In the genomic region with DNA sequence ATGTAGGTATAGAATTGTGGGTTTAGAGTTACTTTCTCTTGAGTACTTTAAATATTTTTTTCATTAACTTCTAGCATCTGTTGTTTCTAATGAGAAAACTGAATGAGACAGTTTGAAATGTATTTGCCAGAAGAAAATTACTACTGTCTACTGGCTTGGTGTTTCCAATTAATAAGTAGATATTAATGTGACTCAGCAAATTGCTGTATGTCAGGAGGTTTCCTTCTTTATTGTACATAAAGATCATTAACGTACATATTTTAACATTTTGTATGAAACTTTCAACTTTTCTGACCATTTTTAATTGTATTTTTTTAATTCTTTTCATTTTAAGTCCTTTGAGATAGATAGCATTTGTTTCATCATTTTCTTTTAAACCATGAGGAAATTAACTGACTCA, we compare ENCODE assay signal across 1 cellular context.
A peak's percentile ranks its signal among the peaks of the same experiment; 100 is the strongest.
TF ChIP-seq lines count a peak whose summit lies in the region.

No MANE protein-coding gene starts in this region.

TF ChIP-seq in K562, 482 proteins besides CTCF, POLR2A, EP300 and RAD21:
- TF ChIP-seq, protein P1, sequence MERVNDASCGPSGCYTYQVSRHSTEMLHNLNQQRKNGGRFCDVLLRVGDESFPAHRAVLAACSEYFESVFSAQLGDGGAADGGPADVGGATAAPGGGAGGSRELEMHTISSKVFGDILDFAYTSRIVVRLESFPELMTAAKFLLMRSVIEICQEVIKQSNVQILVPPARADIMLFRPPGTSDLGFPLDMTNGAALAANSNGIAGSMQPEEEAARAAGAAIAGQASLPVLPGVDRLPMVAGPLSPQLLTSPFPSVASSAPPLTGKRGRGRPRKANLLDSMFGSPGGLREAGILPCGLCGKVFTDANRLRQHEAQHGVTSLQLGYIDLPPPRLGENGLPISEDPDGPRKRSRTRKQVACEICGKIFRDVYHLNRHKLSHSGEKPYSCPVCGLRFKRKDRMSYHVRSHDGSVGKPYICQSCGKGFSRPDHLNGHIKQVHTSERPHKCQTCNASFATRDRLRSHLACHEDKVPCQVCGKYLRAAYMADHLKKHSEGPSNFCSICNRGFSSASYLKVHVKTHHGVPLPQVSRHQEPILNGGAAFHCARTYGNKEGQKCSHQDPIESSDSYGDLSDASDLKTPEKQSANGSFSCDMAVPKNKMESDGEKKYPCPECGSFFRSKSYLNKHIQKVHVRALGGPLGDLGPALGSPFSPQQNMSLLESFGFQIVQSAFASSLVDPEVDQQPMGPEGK (CRISPR knock-in tag; IDR thresholded peaks at IDR 0.05; ENCODE audit: borderline replicate concordance), result no peak
- peak; percentile 50 for TF ChIP-seq C11orf30 (IDR thresholded peaks at IDR 0.05; ENCODE audit: low read depth)
- TF ChIP-seq SUPT5H (IDR thresholded peaks at IDR 0.05), result no peak
- no peak for TF ChIP-seq ZFX (CRISPR knock-in tag; IDR thresholded peaks at IDR 0.05)
- peak; percentile 23; the same call in 1 of the 2 replicates for TF ChIP-seq MAFF (IDR thresholded peaks at IDR 0.05; ENCODE audit: low read length)
- TF ChIP-seq HNRNPLL (IDR thresholded peaks at IDR 0.05; ENCODE audit: low read depth, low read length, poor library complexity, severe bottlenecking), result no peak
- TF ChIP-seq, protein P2, sequence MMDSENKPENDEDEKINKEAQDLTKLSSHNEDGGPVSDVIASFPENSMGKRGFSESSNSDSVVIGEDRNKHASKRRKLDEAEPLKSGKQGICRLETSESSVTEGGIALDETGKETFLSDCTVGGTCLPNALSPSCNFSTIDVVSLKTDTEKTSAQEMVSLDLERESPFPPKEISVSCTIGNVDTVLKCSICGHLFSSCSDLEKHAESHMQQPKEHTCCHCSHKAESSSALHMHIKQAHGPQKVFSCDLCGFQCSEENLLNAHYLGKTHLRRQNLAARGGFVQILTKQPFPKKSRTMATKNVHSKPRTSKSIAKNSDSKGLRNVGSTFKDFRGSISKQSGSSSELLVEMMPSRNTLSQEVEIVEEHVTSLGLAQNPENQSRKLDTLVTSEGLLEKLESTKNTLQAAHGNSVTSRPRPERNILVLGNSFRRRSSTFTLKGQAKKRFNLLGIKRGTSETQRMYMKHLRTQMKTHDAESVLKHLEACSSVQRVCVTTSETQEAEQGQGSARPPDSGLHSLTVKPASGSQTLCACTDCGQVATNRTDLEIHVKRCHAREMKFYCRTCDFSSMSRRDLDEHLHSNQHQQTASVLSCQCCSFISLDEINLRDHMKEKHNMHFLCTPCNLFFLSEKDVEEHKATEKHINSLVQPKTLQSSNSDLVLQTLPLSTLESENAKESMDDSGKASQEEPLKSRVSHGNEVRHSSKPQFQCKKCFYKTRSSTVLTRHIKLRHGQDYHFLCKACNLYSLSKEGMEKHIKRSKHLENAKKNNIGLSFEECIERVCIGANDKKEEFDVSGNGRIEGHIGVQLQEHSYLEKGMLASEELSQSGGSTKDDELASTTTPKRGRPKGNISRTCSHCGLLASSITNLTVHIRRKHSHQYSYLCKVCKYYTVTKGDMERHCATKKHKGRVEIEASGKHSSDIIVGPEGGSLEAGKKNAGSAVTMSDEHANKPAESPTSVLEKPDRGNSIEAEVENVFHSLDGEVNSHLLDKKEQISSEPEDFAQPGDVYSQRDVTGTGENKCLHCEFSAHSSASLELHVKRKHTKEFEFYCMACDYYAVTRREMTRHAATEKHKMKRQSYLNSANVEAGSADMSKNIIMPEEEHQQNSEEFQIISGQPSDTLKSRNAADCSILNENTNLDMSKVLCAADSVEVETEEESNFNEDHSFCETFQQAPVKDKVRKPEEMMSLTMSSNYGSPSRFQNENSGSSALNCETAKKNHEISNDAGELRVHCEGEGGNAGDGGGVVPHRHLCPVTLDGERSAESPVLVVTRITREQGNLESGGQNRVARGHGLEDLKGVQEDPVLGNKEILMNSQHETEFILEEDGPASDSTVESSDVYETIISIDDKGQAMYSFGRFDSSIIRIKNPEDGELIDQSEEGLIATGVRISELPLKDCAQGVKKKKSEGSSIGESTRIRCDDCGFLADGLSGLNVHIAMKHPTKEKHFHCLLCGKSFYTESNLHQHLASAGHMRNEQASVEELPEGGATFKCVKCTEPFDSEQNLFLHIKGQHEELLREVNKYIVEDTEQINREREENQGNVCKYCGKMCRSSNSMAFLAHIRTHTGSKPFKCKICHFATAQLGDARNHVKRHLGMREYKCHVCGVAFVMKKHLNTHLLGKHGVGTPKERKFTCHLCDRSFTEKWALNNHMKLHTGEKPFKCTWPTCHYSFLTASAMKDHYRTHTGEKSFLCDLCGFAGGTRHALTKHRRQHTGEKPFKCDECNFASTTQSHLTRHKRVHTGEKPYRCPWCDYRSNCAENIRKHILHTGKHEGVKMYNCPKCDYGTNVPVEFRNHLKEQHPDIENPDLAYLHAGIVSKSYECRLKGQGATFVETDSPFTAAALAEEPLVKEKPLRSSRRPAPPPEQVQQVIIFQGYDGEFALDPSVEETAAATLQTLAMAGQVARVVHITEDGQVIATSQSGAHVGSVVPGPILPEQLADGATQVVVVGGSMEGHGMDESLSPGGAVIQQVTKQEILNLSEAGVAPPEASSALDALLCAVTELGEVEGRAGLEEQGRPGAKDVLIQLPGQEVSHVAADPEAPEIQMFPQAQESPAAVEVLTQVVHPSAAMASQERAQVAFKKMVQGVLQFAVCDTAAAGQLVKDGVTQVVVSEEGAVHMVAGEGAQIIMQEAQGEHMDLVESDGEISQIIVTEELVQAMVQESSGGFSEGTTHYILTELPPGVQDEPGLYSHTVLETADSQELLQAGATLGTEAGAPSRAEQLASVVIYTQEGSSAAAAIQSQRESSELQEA (IDR thresholded peaks at IDR 0.05; ENCODE audit: low read depth), result no peak
- TF ChIP-seq, protein P3, sequence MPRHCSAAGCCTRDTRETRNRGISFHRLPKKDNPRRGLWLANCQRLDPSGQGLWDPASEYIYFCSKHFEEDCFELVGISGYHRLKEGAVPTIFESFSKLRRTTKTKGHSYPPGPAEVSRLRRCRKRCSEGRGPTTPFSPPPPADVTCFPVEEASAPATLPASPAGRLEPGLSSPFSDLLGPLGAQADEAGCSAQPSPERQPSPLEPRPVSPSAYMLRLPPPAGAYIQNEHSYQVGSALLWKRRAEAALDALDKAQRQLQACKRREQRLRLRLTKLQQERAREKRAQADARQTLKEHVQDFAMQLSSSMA (CRISPR knock-in tag; IDR thresholded peaks at IDR 0.05), result no peak
- TF ChIP-seq, protein P4, sequence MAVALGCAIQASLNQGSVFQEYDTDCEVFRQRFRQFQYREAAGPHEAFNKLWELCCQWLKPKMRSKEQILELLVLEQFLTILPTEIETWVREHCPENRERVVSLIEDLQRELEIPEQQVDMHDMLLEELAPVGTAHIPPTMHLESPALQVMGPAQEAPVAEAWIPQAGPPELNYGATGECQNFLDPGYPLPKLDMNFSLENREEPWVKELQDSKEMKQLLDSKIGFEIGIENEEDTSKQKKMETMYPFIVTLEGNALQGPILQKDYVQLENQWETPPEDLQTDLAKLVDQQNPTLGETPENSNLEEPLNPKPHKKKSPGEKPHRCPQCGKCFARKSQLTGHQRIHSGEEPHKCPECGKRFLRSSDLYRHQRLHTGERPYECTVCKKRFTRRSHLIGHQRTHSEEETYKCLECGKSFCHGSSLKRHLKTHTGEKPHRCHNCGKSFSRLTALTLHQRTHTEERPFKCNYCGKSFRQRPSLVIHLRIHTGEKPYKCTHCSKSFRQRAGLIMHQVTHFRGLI (CRISPR knock-in tag; IDR thresholded peaks at IDR 0.05), result no peak
- no peak for TF ChIP-seq MYBL2 (IDR thresholded peaks at IDR 0.05; ENCODE audit: low read depth)
- TF ChIP-seq MYBL2 (CRISPR knock-in tag; IDR thresholded peaks at IDR 0.05; ENCODE audit: borderline replicate concordance), result no peak
- no peak for TF ChIP-seq RNF2 (IDR thresholded peaks at IDR 0.05)
- TF ChIP-seq ZNF239 (CRISPR knock-in tag; IDR thresholded peaks at IDR 0.05), result no peak
- TF ChIP-seq POLR2AphosphoS2 (IDR thresholded peaks at IDR 0.05; ENCODE audit: low read length), result no peak
- TF ChIP-seq DACH1 (IDR thresholded peaks at IDR 0.05; ENCODE audit: partially characterized antibody), result peak; percentile 32
- no peak for TF ChIP-seq RBM17 (IDR thresholded peaks at IDR 0.05; ENCODE audit: borderline replicate concordance, low read depth, low read length)
- TF ChIP-seq ZNF507 (tag; conservative IDR thresholded peaks at IDR 0.05), result no peak
- TF ChIP-seq ZNF316 (IDR thresholded peaks at IDR 0.05), result peak; percentile 48
- TF ChIP-seq, protein P5, sequence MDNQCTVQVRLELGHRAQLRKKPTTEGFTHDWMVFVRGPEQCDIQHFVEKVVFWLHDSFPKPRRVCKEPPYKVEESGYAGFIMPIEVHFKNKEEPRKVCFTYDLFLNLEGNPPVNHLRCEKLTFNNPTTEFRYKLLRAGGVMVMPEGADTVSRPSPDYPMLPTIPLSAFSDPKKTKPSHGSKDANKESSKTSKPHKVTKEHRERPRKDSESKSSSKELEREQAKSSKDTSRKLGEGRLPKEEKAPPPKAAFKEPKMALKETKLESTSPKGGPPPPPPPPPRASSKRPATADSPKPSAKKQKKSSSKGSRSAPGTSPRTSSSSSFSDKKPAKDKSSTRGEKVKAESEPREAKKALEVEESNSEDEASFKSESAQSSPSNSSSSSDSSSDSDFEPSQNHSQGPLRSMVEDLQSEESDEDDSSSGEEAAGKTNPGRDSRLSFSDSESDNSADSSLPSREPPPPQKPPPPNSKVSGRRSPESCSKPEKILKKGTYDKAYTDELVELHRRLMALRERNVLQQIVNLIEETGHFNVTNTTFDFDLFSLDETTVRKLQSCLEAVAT (IDR thresholded peaks at IDR 0.05), result no peak
- TF ChIP-seq, protein P6, sequence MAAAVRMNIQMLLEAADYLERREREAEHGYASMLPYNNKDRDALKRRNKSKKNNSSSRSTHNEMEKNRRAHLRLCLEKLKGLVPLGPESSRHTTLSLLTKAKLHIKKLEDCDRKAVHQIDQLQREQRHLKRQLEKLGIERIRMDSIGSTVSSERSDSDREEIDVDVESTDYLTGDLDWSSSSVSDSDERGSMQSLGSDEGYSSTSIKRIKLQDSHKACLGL (CRISPR knock-in tag; IDR thresholded peaks at IDR 0.05; ENCODE audit: borderline replicate concordance, poor library complexity, severe bottlenecking), result no peak
- peak; percentile 32; the same call in 1 of the 2 replicates for TF ChIP-seq NFE2L1 (tag; IDR thresholded peaks at IDR 0.05; ENCODE audit: borderline replicate concordance, low read depth)
- peak; percentile 49; the same call in 1 of the 2 replicates for TF ChIP-seq MAFG (tag; conservative IDR thresholded peaks at IDR 0.05)
- no peak for TF ChIP-seq ZNF707 (CRISPR knock-in tag; conservative IDR thresholded peaks at IDR 0.05)
- 0 out of 2 replicates have a peak, but pooled peaks have one; percentile 7 for TF ChIP-seq NFE2 (IDR thresholded peaks at IDR 0.05; ENCODE audit: low read depth)
